Comparison of ENCODE assay signal across 8 cellular contexts in the genomic region with DNA sequence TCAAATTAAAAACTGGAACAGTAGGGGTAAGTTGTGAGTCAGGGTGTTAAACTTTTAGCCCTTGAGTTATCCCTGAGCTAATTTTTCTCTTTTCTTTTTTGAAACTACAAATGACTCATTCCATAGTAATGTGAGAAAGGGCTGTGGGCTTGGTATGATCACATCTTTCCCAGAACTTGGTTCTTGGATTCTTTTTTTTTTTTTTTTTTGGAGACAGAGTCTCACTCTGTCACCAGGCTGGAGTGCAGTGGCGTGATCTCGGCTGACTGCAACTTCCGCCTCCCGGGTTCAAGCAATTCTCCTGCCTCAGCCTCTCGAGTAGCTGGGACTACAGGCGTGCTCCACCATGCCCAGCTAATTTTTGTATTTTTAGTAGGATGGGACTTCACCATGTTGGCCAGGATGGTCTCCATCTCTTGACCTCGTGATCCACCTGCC. TPM values are rescaled to one million over a fixed set of nuclear protein-coding genes. Genes with fewer than 3 reads are reported as not detected.
DNase-seq lines count a peak whose midpoint lies in the region; ATAC-seq, FAIRE-seq and TF ChIP-seq lines count a peak whose summit lies in the region.
"Not testable (repeated sequence)": the region's sequence is repeated elsewhere in the genome, so short reads cannot be mapped to it uniquely, and the experiment has no call there.

No MANE protein-coding gene starts in this region.

- not testable (repeated sequence) for H3K4me3 ChIP-seq in HUES48 (ENCODE audit: low read depth, low read length); cardiac muscle cell; pancreas
- H3K4me3 ChIP-seq in adipocyte (ENCODE audit: low read length) = peak overlapping the region; percentile 56

- not testable (repeated sequence) for TF ChIP-seq CTCF in endothelial cell (IDR thresholded peaks at IDR 0.05; ENCODE audit: unreplicated experiment); cardiac muscle cell (IDR thresholded peaks at IDR 0.05; ENCODE audit: low read depth, low read length); pancreas (IDR thresholded peaks at IDR 0.05)

- peak overlapping the region; percentile 28 for H3K27ac Mint-ChIP-seq in T-helper 2 cell treated with Interferon-gamma antibody and Interleukin-4, amounts not matched to agents 5 μg/mL and 100 μg/mL, for 36 hours
- H3K27ac Mint-ChIP-seq in endothelial cell (ENCODE audit: unreplicated experiment) = not testable (repeated sequence)

- H3K9me3 ChIP-seq in HUES48 (ENCODE audit: control insufficient read depth, insufficient read depth, low read length); adipocyte (ENCODE audit: control insufficient read depth, low read length); cardiac muscle cell (ENCODE audit: low read depth); pancreas: not testable (repeated sequence)

- H3K27ac ChIP-seq in HUES48 (ENCODE audit: low read depth, low read length) (peak overlapping the region; percentile 69), cardiac muscle cell (peak overlapping the region; percentile 36), pancreas (peak overlapping the region in 2 of 4 donors; percentile 75 to 85)

- H3K9me3 Mint-ChIP-seq in T-helper 2 cell treated with Interferon-gamma antibody and Interleukin-4, amounts not matched to agents 5 μg/mL and 100 μg/mL, for 36 hours; endothelial cell (ENCODE audit: unreplicated experiment): not testable (repeated sequence)

- ATAC-seq in pancreas = peak; percentile 7 to 69 (median 30)

- WGBS in pancreas, 2 donors = 88 to 96% methylated on average over 7 of the region's 7 CpGs

- H3K9ac ChIP-seq in HUES48 (ENCODE audit: low read depth, low read length) = not testable (repeated sequence)
- peak overlapping the region; percentile 77 for H3K9ac ChIP-seq in adipocyte (ENCODE audit: low read length)

- DNase-seq in COLO829 (ENCODE audit: low spot score) (peak; percentile 55), adipocyte (ENCODE audit: low read depth) (peak; percentile 88), cardiac muscle cell (ENCODE audit: low read depth in 1 of 2, low spot score in 1 of 2) (peak in 1 of 2 donors; percentile 88), urothelium cell line (ENCODE audit: low spot score) (peak; percentile 88)
- not testable (repeated sequence) for DNase-seq in T-helper 2 cell treated with Interferon-gamma antibody and Interleukin-4, amounts not matched to agents 5 μg/mL and 100 μg/mL, for 36 hours (ENCODE audit: low spot score); endothelial cell (ENCODE audit: low spot score); pancreas

- H3K36me3 ChIP-seq in HUES48 (ENCODE audit: control insufficient read depth, insufficient read depth, low read length) = peaks cover 62% of the 10 kb centered on the region
- H3K36me3 ChIP-seq in adipocyte (ENCODE audit: control insufficient read depth, insufficient read depth, low read length, severe bottlenecking) = peaks cover 55% of the 10 kb centered on the region
- H3K36me3 ChIP-seq in cardiac muscle cell = peaks cover 44% of the 10 kb centered on the region
- peaks cover 0 to 34% (median 0%) of the 10 kb centered on the region in 3 donors for H3K36me3 ChIP-seq in pancreas

- H3K4me3 Mint-ChIP-seq in T-helper 2 cell treated with Interferon-gamma antibody and Interleukin-4, amounts not matched to agents 5 μg/mL and 100 μg/mL, for 36 hours = not testable (repeated sequence)
- H3K4me3 Mint-ChIP-seq in endothelial cell (ENCODE audit: unreplicated experiment) = peak overlapping the region; percentile 38

- peaks cover 21% of the 10 kb centered on the region for H3K4me1 Mint-ChIP-seq in T-helper 2 cell treated with Interferon-gamma antibody and Interleukin-4, amounts not matched to agents 5 μg/mL and 100 μg/mL, for 36 hours (ENCODE audit: low read depth)
- not testable (repeated sequence) for H3K4me1 Mint-ChIP-seq in endothelial cell (ENCODE audit: unreplicated experiment)

- H3K27me3 Mint-ChIP-seq in T-helper 2 cell treated with Interferon-gamma antibody and Interleukin-4, amounts not matched to agents 5 μg/mL and 100 μg/mL, for 36 hours (ENCODE audit: low read depth); endothelial cell (ENCODE audit: unreplicated experiment): not testable (repeated sequence)

- H3K36me3 Mint-ChIP-seq in T-helper 2 cell treated with Interferon-gamma antibody and Interleukin-4, amounts not matched to agents 5 μg/mL and 100 μg/mL, for 36 hours (ENCODE audit: low read depth) = peaks cover 35% of the 10 kb centered on the region
- peaks cover 13% of the 10 kb centered on the region for H3K36me3 Mint-ChIP-seq in endothelial cell (ENCODE audit: low read depth, unreplicated experiment)

- intact Hi-C loops in pancreas (cut with DNase I) = not testable (repeated sequence)

- not testable (repeated sequence) for FAIRE-seq in pancreas (lab: Jason Lieb, UNC); urothelium cell line (lab: Jason Lieb, UNC)

- not testable (repeated sequence) for H3K4me1 ChIP-seq in HUES48 (ENCODE audit: control insufficient read depth, insufficient read depth, low read length); cardiac muscle cell (ENCODE audit: low read depth)
- H3K4me1 ChIP-seq in adipocyte (ENCODE audit: control insufficient read depth, insufficient read depth, low read length) (peaks cover 30% of the 10 kb centered on the region), pancreas (peaks cover 10 to 40% (median 12%) of the 10 kb centered on the region in 3 donors)

- not testable (repeated sequence) for H3K27me3 ChIP-seq in HUES48 (ENCODE audit: control insufficient read depth, insufficient read depth, low read length); adipocyte (replicated peaks; ENCODE audit: control insufficient read depth, insufficient read depth, low read length); cardiac muscle cell; pancreas

RNA-seq across cellular contexts. Expression of gene SLC4A1AP, which starts 18.7 kb away (rescaled TPM):
- total RNA-seq in endothelial cell (ENCODE audit: unreplicated experiment) (19.8 TPM), cardiac muscle cell (30.2 and 34.8 TPM in 2 replicates), pancreas (10 to 100 TPM in 1 of 6 donors, 1 to 10 TPM in 5; 5.1 to 12.1 (median 8.1) TPM)
- polyA plus RNA-seq in cardiac muscle cell (35.9 and 40.3 TPM in 2 replicates), pancreas (10 to 100 TPM in 1 of 2 donors, 1 to 10 TPM in 1; 7.7 to 12.6 TPM)

RNA-seq across cellular contexts. Expression of gene SUPT7L, which starts 18.9 kb away (rescaled TPM):
- total RNA-seq in endothelial cell (ENCODE audit: unreplicated experiment) (39.1 TPM), cardiac muscle cell (37.8 and 38.0 TPM in 2 replicates), pancreas (10 to 100 TPM in 3 of 6 donors, 1 to 10 TPM in 3; 8.0 to 18.1 (median 9.9) TPM)
- polyA plus RNA-seq in cardiac muscle cell (34.3 and 38.3 TPM in 2 replicates), pancreas (10 to 100 TPM; 22.5 to 32.4 TPM)

RNA-seq across cellular contexts. Expression of gene GPN1, which starts 53.5 kb away (rescaled TPM):
- total RNA-seq in endothelial cell (ENCODE audit: unreplicated experiment) (39.7 TPM), cardiac muscle cell (24.1 and 30.0 TPM in 2 replicates), pancreas (10 to 100 TPM in 5 of 6 donors, 1 to 10 TPM in 1; 8.2 to 17.0 (median 12.0) TPM)
- polyA plus RNA-seq in cardiac muscle cell (51.6 and 52.5 TPM in 2 replicates), pancreas (10 to 100 TPM in 1 of 2 donors, 1 to 10 TPM in 1; 7.9 to 15.5 TPM)

RNA-seq across cellular contexts. Expression of gene CCDC121, which starts 53.5 kb away (rescaled TPM):
- total RNA-seq in endothelial cell (ENCODE audit: unreplicated experiment) (4.7 TPM), cardiac muscle cell (4.2 and 6.1 TPM in 2 replicates), pancreas (1 to 10 TPM; 1.1 to 3.1 (median 1.8) TPM)
- polyA plus RNA-seq in cardiac muscle cell (5.1 and 6.1 TPM in 2 replicates), pancreas (1 to 10 TPM; 1.6 to 2.0 TPM)
